ENCODE assay signal across 8 cellular contexts in the genomic region with DNA sequence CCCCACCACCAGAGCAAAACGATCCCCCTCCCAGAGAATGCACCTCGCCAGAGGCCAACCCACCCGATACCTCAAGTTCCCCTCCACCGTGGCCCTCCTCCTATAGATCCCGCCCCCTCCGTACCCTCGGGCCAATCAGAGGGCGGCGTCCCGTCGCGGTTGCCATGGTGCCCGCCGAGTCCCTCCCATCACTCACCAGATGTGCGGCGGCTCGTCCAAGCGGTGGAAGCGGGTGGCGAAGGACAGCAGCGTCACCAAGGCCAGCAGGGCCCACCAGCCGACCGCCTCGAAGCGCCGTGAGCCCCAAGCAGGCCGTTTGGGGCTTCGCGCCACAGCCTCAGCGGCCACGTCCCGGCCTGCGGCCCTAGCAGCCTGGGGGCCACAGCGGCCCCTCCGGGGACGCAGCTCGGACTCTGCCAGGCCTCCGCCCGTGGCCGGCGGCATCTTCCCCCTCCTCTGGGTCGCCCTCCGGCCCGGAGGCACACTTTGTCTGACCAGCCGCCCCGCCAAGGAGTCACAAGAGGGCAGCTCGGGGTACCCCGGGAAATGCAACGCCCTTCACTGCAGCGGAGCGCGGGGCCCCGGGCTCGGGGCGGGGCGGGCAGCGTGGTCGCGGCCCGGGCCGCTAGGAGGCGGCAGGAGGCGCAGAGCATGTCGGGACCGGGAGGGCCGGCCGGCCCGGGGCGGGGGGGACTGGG. TPM values are rescaled to one million over a fixed set of nuclear protein-coding genes. Genes with fewer than 3 reads are reported as not detected.
DNase-seq lines count a peak whose midpoint lies in the region; TF ChIP-seq lines count a peak whose summit lies in the region.

A gene with protein sequence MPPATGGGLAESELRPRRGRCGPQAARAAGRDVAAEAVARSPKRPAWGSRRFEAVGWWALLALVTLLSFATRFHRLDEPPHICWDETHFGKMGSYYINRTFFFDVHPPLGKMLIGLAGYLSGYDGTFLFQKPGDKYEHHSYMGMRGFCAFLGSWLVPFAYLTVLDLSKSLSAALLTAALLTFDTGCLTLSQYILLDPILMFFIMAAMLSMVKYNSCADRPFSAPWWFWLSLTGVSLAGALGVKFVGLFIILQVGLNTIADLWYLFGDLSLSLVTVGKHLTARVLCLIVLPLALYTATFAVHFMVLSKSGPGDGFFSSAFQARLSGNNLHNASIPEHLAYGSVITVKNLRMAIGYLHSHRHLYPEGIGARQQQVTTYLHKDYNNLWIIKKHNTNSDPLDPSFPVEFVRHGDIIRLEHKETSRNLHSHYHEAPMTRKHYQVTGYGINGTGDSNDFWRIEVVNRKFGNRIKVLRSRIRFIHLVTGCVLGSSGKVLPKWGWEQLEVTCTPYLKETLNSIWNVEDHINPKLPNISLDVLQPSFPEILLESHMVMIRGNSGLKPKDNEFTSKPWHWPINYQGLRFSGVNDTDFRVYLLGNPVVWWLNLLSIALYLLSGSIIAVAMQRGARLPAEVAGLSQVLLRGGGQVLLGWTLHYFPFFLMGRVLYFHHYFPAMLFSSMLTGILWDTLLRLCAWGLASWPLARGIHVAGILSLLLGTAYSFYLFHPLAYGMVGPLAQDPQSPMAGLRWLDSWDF (minus strand): TSS at position 646 of the 698 bp plus-strand sequence. CDS start 202 bp downstream, at position 444.

- H3K9me3 Mint-ChIP-seq in Caco-2 (ENCODE audit: unreplicated experiment) = no peaks in the 10 kb centered on the region
- no peaks in the 10 kb centered on the region for H3K9me3 Mint-ChIP-seq in endodermal cell

- H3K4me1 ChIP-seq in Caco-2 (peaks cover 11% of the 10 kb centered on the region), endodermal cell (ENCODE audit: control insufficient read depth, insufficient read depth, low read length) (peaks cover 7% of the 10 kb centered on the region)

- peak; percentile 25 to 71 for TF ChIP-seq CTCF in Caco-2 (IDR thresholded peaks at IDR 0.05; ENCODE audit: insufficient read depth in 1 of 2, low read depth in 1 of 2, low read length in 1 of 2, severe bottlenecking in 1 of 2, unreplicated experiment in 1 of 2)
- TF ChIP-seq CTCF in GM20000 (IDR thresholded peaks at IDR 0.05; ENCODE audit: extremely low read depth, missing control alignments) = no peak
- TF ChIP-seq CTCF in endodermal cell (conservative IDR thresholded peaks at IDR 0.05) = peak; percentile 74

- CTCF ChIA-PET in Caco-2 (lab: Charles Lee) = interaction anchor here (0.7 to 1.8 kb wide), 13 partner anchors 9 to 515 kb away, joined by 3 to 12 read pairs (median 5); partner anchors contain the start of genes AHSA1, SAMD15, TMED8 and TMEM63C

- WGBS in endodermal cell (ENCODE audit: insufficient coverage in 1 of 2, insufficient read length in 1 of 2), 2 experiments = 0% methylated on average over 20 to 69 of the region's 69 CpGs

- H3K9me3 ChIP-seq in Caco-2 (no peaks in the 10 kb centered on the region), endodermal cell (ENCODE audit: control insufficient read depth, low read length) (no peaks in the 10 kb centered on the region)

- H3K4me1 Mint-ChIP-seq in Caco-2 (ENCODE audit: low read depth, unreplicated experiment) (peaks cover 7% of the 10 kb centered on the region), endodermal cell (peaks cover 37% of the 10 kb centered on the region)

- POLR2A ChIA-PET in Caco-2 (lab: Charles Lee) = interaction anchor here (0.7 to 2.5 kb wide), 5 partner anchors 9 to 473 kb away, joined by 3 to 17 read pairs (median 3); partner anchors contain the start of genes SAMD15 and TMED8

- H3K4me3 ChIP-seq in Caco-2 (ENCODE audit: low read depth, low read length) = peak within 1 kb of the TSS; percentile 98
- peak within 1 kb of the TSS; percentile 82 for H3K4me3 ChIP-seq in endodermal cell (ENCODE audit: low read length)

- H3K36me3 ChIP-seq in Caco-2 (ENCODE audit: control insufficient read depth, insufficient read depth, low read length) (no peaks in the 10 kb centered on the region), endodermal cell (ENCODE audit: control insufficient read depth, insufficient read depth, low read length) (no peaks in the 10 kb centered on the region)

- peak within 1 kb of the TSS; percentile 97 for H3K27ac ChIP-seq in endodermal cell (ENCODE audit: low read depth, low read length)

- BruUV-seq in Caco-2 (replicated peaks; lab: Mats Ljungman, UMichigan) = no TSS peak

- H3K27me3 Mint-ChIP-seq in Caco-2 (ENCODE audit: insufficient read depth, unreplicated experiment) = no peaks in the 10 kb centered on the region
- no peaks in the 10 kb centered on the region for H3K27me3 Mint-ChIP-seq in endodermal cell (ENCODE audit: insufficient read depth)

- DNase-seq in Caco-2 (peak; percentile 95 to 96), GM20000 (ENCODE audit: low spot score) (peak; percentile 92), HT1080 (ENCODE audit: low read depth) (peak; percentile 90), NOMO-1 treated with dmso at 0.1 percent for 144 hours (lab: John Stamatoyannopoulos, UW; ENCODE audit: unreplicated experiment) (peak; percentile 86), endodermal cell (peak; percentile 99), mesenteric fat pad (ENCODE audit: low spot score) (peak; percentile 99)
- DNase-seq in activated CD8-positive, alpha-beta memory T cell treated with anti-CD3 and anti-CD28 coated beads, Interleukin-2, amount 50 U/mL, for 1 hour (ENCODE audit: extremely low read depth) = peak; percentile 74
- peak; percentile 86 to 87 for DNase-seq in stimulated activated CD8-positive, alpha-beta memory T cell treated with anti-CD3 and anti-CD28 coated beads, Interleukin-15, amount 100 ng/mL, for 4 hours (ENCODE audit: low read depth in 2 of 2)

- H3K4me3 Mint-ChIP-seq in Caco-2 (ENCODE audit: unreplicated experiment) = peak within 1 kb of the TSS; percentile 99
- H3K4me3 Mint-ChIP-seq in endodermal cell = peak within 1 kb of the TSS; percentile 94

- H3K36me3 Mint-ChIP-seq in Caco-2 (ENCODE audit: insufficient read depth, unreplicated experiment) (peaks cover 22% of the 10 kb centered on the region), endodermal cell (ENCODE audit: low read depth) (peaks cover 3% of the 10 kb centered on the region)

- H3K27me3 ChIP-seq in Caco-2 (replicated peaks; ENCODE audit: control insufficient read depth, insufficient read depth, low read length) = no peaks in the 10 kb centered on the region
- no peaks in the 10 kb centered on the region for H3K27me3 ChIP-seq in endodermal cell (ENCODE audit: control insufficient read depth, insufficient read depth, low read length, poor library complexity, severe bottlenecking)

- intact Hi-C loops in Caco-2 (cut with micrococcal nuclease; ENCODE audit: unreplicated experiment) = loop anchor here (2.0 to 5.0 kb wide), 2 partner anchors 137 to 222 kb away; partner anchors contain the start of genes AHSA1, CIPC and VIPAS39

- H3K9ac ChIP-seq in endodermal cell (ENCODE audit: extremely low read depth, low read length, poor library complexity, severe bottlenecking) = peak within 1 kb of the TSS; percentile 96

- H3K27ac Mint-ChIP-seq in Caco-2 (ENCODE audit: unreplicated experiment) = peak within 1 kb of the TSS; percentile 100
- H3K27ac Mint-ChIP-seq in endodermal cell = peak within 1 kb of the TSS; percentile 100

RNA-seq across cellular contexts. Expression of the gene that starts here (rescaled TPM):
- 30.4 and 36.9 TPM in 2 replicates for total RNA-seq in Caco-2 (2022)
- 13.7 and 15.1 TPM in 2 replicates for total RNA-seq in HT1080 (2014; rRNA removed; shearing (Covaris generic))
- 12.0 and 12.8 TPM in 2 replicates for polyA plus RNA-seq in HT1080 (2015; cell fraction: cytosol; rRNA removed)
- polyA plus RNA-seq in HT1080 (2015; cell fraction: nucleus; rRNA removed) = 33.9 and 39.4 TPM in 2 replicates
- 10 to 100 TPM; 58.5 to 70.6 TPM for total RNA-seq in endodermal cell
- 32.3 TPM for polyA plus RNA-seq in endodermal cell (2013, experiment 1 of 2)
- polyA plus RNA-seq in endodermal cell (2013, experiment 2 of 2) = 29.6 TPM
- 27.2 TPM for total RNA-seq in mesenteric fat pad

Comparison
In these comparisons a context has a peak if more than half of its experiments do, and no peak if none do; other contexts are left out.
1. Peak in every context shown above with its lines: DNase-seq, H3K4me3 ChIP-seq and H3K27ac ChIP-seq.